Comparison of ENCODE assay signal across 20 cellular contexts in the genomic region with DNA sequence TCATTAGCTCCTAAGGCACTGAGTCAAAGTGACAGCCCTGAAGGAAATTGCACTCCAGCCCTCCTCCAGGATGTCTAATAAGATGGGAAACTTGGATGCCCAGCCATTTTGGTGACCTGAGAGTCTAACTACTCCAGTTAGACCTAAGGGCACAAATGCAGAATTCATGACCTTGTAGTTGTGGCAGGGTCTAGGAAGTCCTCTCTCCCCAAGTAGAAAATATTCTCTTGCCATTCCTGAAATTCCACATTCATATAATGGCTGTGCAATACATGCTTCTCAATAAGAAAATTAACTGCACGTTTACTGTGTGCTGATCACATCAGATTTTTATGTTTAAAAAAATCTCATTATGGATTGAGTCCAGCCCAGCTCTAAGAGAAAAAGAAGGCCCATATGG.
A peak's percentile ranks its signal among the peaks of the same experiment; 100 is the strongest.
DNase-seq lines count a peak whose midpoint lies in the region; ATAC-seq and TF ChIP-seq lines count a peak whose summit lies in the region.
"Had no signal": no experiment of that assay in that cellular context is flagged by ENCODE, and none has a peak within 500 bp of the region (broad histone marks: within the 10 kb centered on the region; RNA-seq: fewer than 3 reads in every experiment).

No MANE protein-coding gene starts in this region.

- H3K9ac ChIP-seq in adipocyte (ENCODE audit: low read length), result no peak overlapping the region
- H3K9ac ChIP-seq: BLaER1 treated with 17β-estradiol and CSF1 and Interleukin-3, amounts not matched to agents 10 nM and 100 nM had no signal

- peaks cover 16% of the 10 kb centered on the region for H3K36me3 Mint-ChIP-seq in nephron (ENCODE audit: low read depth)

- H3K27me3 ChIP-seq in adipocyte (replicated peaks; ENCODE audit: control insufficient read depth, insufficient read depth, low read length), result no peaks in the 10 kb centered on the region
- H3K27me3 ChIP-seq: BLaER1 treated with 17β-estradiol and CSF1 and Interleukin-3, amounts not matched to agents 10 nM and 100 nM had no signal

- no peaks in the 10 kb centered on the region for H3K9me3 Mint-ChIP-seq in nephron
- H3K9me3 Mint-ChIP-seq: CD4-positive, alpha-beta T cell; CD8-positive, alpha-beta T cell had no signal

- no peak for ATAC-seq in HG03139 (IDR thresholded peaks at IDR 0.05; ENCODE audit: unreplicated experiment)
- ATAC-seq: CD8-positive, alpha-beta T cell had no signal

- H3K4me3 Mint-ChIP-seq in nephron, result no peak overlapping the region
- H3K4me3 Mint-ChIP-seq: B cell; CD4-positive, alpha-beta T cell; CD8-positive, alpha-beta T cell had no signal

- H3K36me3 ChIP-seq in adipocyte (ENCODE audit: control insufficient read depth, insufficient read depth, low read length, severe bottlenecking), result peaks cover 16% of the 10 kb centered on the region

- peak overlapping the region in 2 of 3 experiments; percentile 62 to 94 for H3K27ac Mint-ChIP-seq in nephron
- H3K27ac Mint-ChIP-seq: B cell; CD4-positive, alpha-beta T cell; CD8-positive, alpha-beta T cell had no signal

- H3K4me3 ChIP-seq in AG10803 (ENCODE audit: low read length) (no peak overlapping the region), adipocyte (ENCODE audit: low read length) (no peak overlapping the region)
- H3K4me3 ChIP-seq: BLaER1 treated with 17β-estradiol and CSF1 and Interleukin-3, amounts not matched to agents 10 nM and 100 nM had no signal

- H3K9me3 ChIP-seq in adipocyte (ENCODE audit: control insufficient read depth, low read length), result no peaks in the 10 kb centered on the region
- H3K9me3 ChIP-seq: BLaER1 treated with 17β-estradiol and CSF1 and Interleukin-3, amounts not matched to agents 10 nM and 100 nM; Caco-2 had no signal

- H3K4me1 Mint-ChIP-seq in nephron, result peaks cover 56% of the 10 kb centered on the region
- H3K4me1 Mint-ChIP-seq: B cell had no signal

- no peaks in the 10 kb centered on the region for H3K27me3 Mint-ChIP-seq in nephron (ENCODE audit: low read depth)
- H3K27me3 Mint-ChIP-seq: B cell; CD4-positive, alpha-beta T cell had no signal

- no peak for TF ChIP-seq CTCF in AG10803 (conservative IDR thresholded peaks at IDR 0.05; ENCODE audit: low read length)
- no peak for TF ChIP-seq CTCF in nephron (IDR thresholded peaks at IDR 0.05; ENCODE audit: unreplicated experiment in 3 of 3)

- DNase-seq in AG10803 (ENCODE audit: low read depth), result peak; percentile 40
- peak; percentile 36 for DNase-seq in EH (ENCODE audit: low read depth)
- peak; percentile 24 for DNase-seq in adipocyte (ENCODE audit: low read depth)
- no peak for DNase-seq in GDM1 (lab: John Stamatoyannopoulos, UW)
- no peak for DNase-seq in dedifferentiated amniotic fluid mesenchymal stem cell (ENCODE audit: extremely low spot score)
- no peak for DNase-seq in amniotic stem cell (lab: John Stamatoyannopoulos, UW)
- DNase-seq: 8988T; ACHN; AML-193; Caco-2; Calu3; CD4-positive, alpha-beta T cell; CD8-positive, alpha-beta T cell; DMS79 treated with DMSO at 0.1 percent for 48 hours; EL; GF-D8 had no signal

- H3K4me1 ChIP-seq in adipocyte (ENCODE audit: control insufficient read depth, insufficient read depth, low read length), result peaks cover 18% of the 10 kb centered on the region

Comparison
In these comparisons a context has a peak if more than half of its experiments do, and no peak if none do; other contexts are left out.
1. DNase-seq: peak in AG10803 (single experiment), EH (single experiment) and adipocyte (single experiment); none in GDM1 (single experiment), dedifferentiated amniotic fluid mesenchymal stem cell (single experiment) and amniotic stem cell (single experiment).